In genomic region chr12:78494911-78495310, GRCh38 we compare ENCODE assay signal across 1 cellular context.
TF ChIP-seq lines count a peak whose summit lies in the region.

No MANE protein-coding gene starts in this region.

TF ChIP-seq in GM23338, 12 proteins besides CTCF, POLR2A, EP300 and RAD21:
- TF ChIP-seq, protein P1, sequence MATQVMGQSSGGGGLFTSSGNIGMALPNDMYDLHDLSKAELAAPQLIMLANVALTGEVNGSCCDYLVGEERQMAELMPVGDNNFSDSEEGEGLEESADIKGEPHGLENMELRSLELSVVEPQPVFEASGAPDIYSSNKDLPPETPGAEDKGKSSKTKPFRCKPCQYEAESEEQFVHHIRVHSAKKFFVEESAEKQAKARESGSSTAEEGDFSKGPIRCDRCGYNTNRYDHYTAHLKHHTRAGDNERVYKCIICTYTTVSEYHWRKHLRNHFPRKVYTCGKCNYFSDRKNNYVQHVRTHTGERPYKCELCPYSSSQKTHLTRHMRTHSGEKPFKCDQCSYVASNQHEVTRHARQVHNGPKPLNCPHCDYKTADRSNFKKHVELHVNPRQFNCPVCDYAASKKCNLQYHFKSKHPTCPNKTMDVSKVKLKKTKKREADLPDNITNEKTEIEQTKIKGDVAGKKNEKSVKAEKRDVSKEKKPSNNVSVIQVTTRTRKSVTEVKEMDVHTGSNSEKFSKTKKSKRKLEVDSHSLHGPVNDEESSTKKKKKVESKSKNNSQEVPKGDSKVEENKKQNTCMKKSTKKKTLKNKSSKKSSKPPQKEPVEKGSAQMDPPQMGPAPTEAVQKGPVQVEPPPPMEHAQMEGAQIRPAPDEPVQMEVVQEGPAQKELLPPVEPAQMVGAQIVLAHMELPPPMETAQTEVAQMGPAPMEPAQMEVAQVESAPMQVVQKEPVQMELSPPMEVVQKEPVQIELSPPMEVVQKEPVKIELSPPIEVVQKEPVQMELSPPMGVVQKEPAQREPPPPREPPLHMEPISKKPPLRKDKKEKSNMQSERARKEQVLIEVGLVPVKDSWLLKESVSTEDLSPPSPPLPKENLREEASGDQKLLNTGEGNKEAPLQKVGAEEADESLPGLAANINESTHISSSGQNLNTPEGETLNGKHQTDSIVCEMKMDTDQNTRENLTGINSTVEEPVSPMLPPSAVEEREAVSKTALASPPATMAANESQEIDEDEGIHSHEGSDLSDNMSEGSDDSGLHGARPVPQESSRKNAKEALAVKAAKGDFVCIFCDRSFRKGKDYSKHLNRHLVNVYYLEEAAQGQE (IDR thresholded peaks at IDR 0.05; ENCODE audit: unreplicated experiment) = no peak
- no peak for TF ChIP-seq EZH2 (IDR thresholded peaks at IDR 0.05; ENCODE audit: low read depth, unreplicated experiment)
- no peak for TF ChIP-seq POLR2AphosphoS5 (IDR thresholded peaks at IDR 0.05; ENCODE audit: low read depth)
- TF ChIP-seq ZNF462 (CRISPR knock-in tag; IDR thresholded peaks at IDR 0.05) = no peak
- no peak for TF ChIP-seq CREB1 (CRISPR knock-in tag; IDR thresholded peaks at IDR 0.05; ENCODE audit: low read depth)
- no peak for TF ChIP-seq EZH2phosphoT487 (IDR thresholded peaks at IDR 0.05; ENCODE audit: unreplicated experiment)
- no peak for TF ChIP-seq ZNF331 (CRISPR knock-in tag; IDR thresholded peaks at IDR 0.05; ENCODE audit: low read depth)
- no peak for TF ChIP-seq NANOG (IDR thresholded peaks at IDR 0.05; ENCODE audit: borderline replicate concordance)
- TF ChIP-seq, protein P2, sequence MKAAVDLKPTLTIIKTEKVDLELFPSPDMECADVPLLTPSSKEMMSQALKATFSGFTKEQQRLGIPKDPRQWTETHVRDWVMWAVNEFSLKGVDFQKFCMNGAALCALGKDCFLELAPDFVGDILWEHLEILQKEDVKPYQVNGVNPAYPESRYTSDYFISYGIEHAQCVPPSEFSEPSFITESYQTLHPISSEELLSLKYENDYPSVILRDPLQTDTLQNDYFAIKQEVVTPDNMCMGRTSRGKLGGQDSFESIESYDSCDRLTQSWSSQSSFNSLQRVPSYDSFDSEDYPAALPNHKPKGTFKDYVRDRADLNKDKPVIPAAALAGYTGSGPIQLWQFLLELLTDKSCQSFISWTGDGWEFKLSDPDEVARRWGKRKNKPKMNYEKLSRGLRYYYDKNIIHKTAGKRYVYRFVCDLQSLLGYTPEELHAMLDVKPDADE (IDR thresholded peaks at IDR 0.05) = no peak
- TF ChIP-seq STAT1 (IDR thresholded peaks at IDR 0.05; ENCODE audit: unreplicated experiment) = no peak
- TF ChIP-seq ZNF114 (CRISPR knock-in tag; IDR thresholded peaks at IDR 0.05) = no peak
- TF ChIP-seq JUNB (IDR thresholded peaks at IDR 0.05; ENCODE audit: unreplicated experiment) = no peak
